ENCODE assay signal across 8 cellular contexts in the genomic region with DNA sequence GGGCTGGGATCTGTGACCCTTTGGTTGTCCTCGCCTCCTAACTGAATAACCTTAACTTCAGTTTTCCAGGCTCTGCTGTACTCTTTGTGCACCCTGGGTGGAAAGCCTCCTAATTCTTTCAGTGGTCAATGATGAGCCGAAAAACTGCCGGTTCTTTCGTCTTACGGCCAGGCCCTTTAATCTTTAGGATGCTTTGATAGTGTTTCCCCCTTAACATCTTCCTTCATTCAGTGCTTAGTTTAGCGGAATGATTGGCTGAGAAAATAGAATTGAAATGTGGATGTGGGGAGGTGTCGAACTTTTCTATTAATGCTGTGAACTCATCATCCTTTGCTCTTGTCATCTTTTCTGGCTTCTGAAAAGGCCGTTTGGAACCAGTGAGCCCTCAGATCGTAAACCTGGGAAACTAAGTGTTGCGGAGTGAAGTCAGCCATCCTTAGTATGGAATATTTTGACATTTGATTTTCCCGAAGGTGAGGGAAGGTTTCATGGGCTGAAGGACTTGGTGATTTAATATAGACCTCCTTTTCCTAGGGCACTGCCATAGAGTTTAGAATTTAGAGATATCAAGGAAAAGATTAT. TPM values are rescaled to one million over a fixed set of nuclear protein-coding genes. Genes with fewer than 3 reads are reported as not detected.
DNase-seq lines count a peak whose midpoint lies in the region; ATAC-seq and TF ChIP-seq lines count a peak whose summit lies in the region.

No MANE protein-coding gene starts in this region.

- TF ChIP-seq EP300 in stomach (IDR thresholded peaks at IDR 0.05): no peak

- no peaks in the 10 kb centered on the region for H3K9me3 Mint-ChIP-seq in CD14-positive monocyte
- H3K9me3 Mint-ChIP-seq in HFFc6: no peaks in the 10 kb centered on the region
- H3K9me3 Mint-ChIP-seq in activated naive CD8-positive, alpha-beta T cell (ENCODE audit: low read depth): no peaks in the 10 kb centered on the region
- no peaks in the 10 kb centered on the region for H3K9me3 Mint-ChIP-seq in immature natural killer cell

- H3K4me3 Mint-ChIP-seq in CD14-positive monocyte (peak overlapping the region; percentile 99 to 100), HFFc6 (peak overlapping the region; percentile 100), immature natural killer cell (peak overlapping the region; percentile 96 to 99 (median 98))
- peak overlapping the region; percentile 100 for H3K4me3 Mint-ChIP-seq in activated naive CD8-positive, alpha-beta T cell

- no peak for DNase-seq in CD14-positive monocyte (ENCODE audit: low spot score)
- no peak for DNase-seq in HFFc6
- peak in 2 of 3 donors; percentile 3 for DNase-seq in immature natural killer cell
- DNase-seq in stomach: no peak
- no peak for DNase-seq in HCEC 1CT
- DNase-seq in HEK293T (ENCODE audit: extremely low spot score): no peak

- H3K36me3 Mint-ChIP-seq in CD14-positive monocyte (peaks cover 19 to 21% of the 10 kb centered on the region in 2 donors), HFFc6 (ENCODE audit: low read depth) (peaks cover 48% of the 10 kb centered on the region), immature natural killer cell (peaks cover 5 to 13% (median 6%) of the 10 kb centered on the region in 3 donors)
- peaks cover 15% of the 10 kb centered on the region for H3K36me3 Mint-ChIP-seq in activated naive CD8-positive, alpha-beta T cell

- peak overlapping the region; percentile 91 to 97 (median 93) for H3K27ac ChIP-seq in stomach

- no peak for ATAC-seq in GM21786 (IDR thresholded peaks at IDR 0.05; ENCODE audit: unreplicated experiment)

- H3K27me3 Mint-ChIP-seq in CD14-positive monocyte (ENCODE audit: low read depth in 3 of 3) (no peaks in the 10 kb centered on the region), HFFc6 (ENCODE audit: insufficient read depth) (peaks cover 4% of the 10 kb centered on the region), immature natural killer cell (ENCODE audit: low read depth in 3 of 3) (peaks cover 6 to 22% (median 21%) of the 10 kb centered on the region in 3 donors)
- no peaks in the 10 kb centered on the region for H3K27me3 Mint-ChIP-seq in activated naive CD8-positive, alpha-beta T cell

- intact Hi-C loops in CD14-positive monocyte (cut with micrococcal nuclease): loop anchor here in 1 of 2 donors (2.0 to 10.0 kb wide), 2 partner anchors 91 to 1899 kb away; partner anchors contain the start of genes AVL9, GGCT and LSM5
- intact Hi-C loops in stomach (cut with DNase I; ENCODE audit: low total_unique reads): no loop called here

- no peak for TF ChIP-seq CTCF in CD14-positive monocyte (IDR thresholded peaks at IDR 0.05)
- TF ChIP-seq CTCF in HFFc6 (IDR thresholded peaks at IDR 0.05): no peak
- no peak for TF ChIP-seq CTCF in stomach (IDR thresholded peaks at IDR 0.05)

- peak overlapping the region; percentile 70 to 91 (median 80) for H3K4me3 ChIP-seq in stomach

- no peak for TF ChIP-seq POLR2A in stomach (IDR thresholded peaks at IDR 0.05)

- peaks cover 18 to 21% (median 20%) of the 10 kb centered on the region in 4 donors for H3K36me3 ChIP-seq in stomach

- H3K27ac Mint-ChIP-seq in CD14-positive monocyte: peak overlapping the region; percentile 98 to 100 (median 99)
- H3K27ac Mint-ChIP-seq in HFFc6: peak overlapping the region; percentile 99
- peak overlapping the region; percentile 99 for H3K27ac Mint-ChIP-seq in activated naive CD8-positive, alpha-beta T cell
- H3K27ac Mint-ChIP-seq in immature natural killer cell: peak overlapping the region; percentile 99 to 100 (median 100)

- CTCF ChIA-PET in HEK293T (lab: Yijun Ruan, JAX): no interaction called here

- 0 to 1% (median 1%) methylated on average over 11 of the region's 11 CpGs for WGBS in stomach, 5 donors

- H3K9me3 ChIP-seq in stomach: no peaks in the 10 kb centered on the region

- H3K4me1 ChIP-seq in stomach: peaks cover 18 to 58% (median 35%) of the 10 kb centered on the region in 4 donors

- H3K4me1 Mint-ChIP-seq in CD14-positive monocyte (peaks cover 42% of the 10 kb centered on the region), HFFc6 (ENCODE audit: low read depth) (peaks cover 59% of the 10 kb centered on the region), immature natural killer cell (peaks cover 48 to 77% of the 10 kb centered on the region in 2 donors)
- peaks cover 67% of the 10 kb centered on the region for H3K4me1 Mint-ChIP-seq in activated naive CD8-positive, alpha-beta T cell (ENCODE audit: low read depth)

- H3K27me3 ChIP-seq in stomach: no peaks in the 10 kb centered on the region

- POLR2A ChIA-PET in HEK293T (lab: Yijun Ruan, JAX): no interaction called here

TF ChIP-seq in HEK293T, 16 proteins besides CTCF, POLR2A, EP300 and RAD21:
- TF ChIP-seq HDGF (IDR thresholded peaks at IDR 0.05; ENCODE audit: borderline replicate concordance): no peak
- no peak for TF ChIP-seq ARNT (IDR thresholded peaks at IDR 0.05)
- TF ChIP-seq FOXA1 (IDR thresholded peaks at IDR 0.05): no peak
- no peak for TF ChIP-seq ELF4 (IDR thresholded peaks at IDR 0.05)
- TF ChIP-seq PKNOX1 (IDR thresholded peaks at IDR 0.05): no peak
- no peak for TF ChIP-seq L3MBTL2 (conservative IDR thresholded peaks at IDR 0.05)
- no peak for TF ChIP-seq SUZ12 (IDR thresholded peaks at IDR 0.05)
- TF ChIP-seq LEF1 (IDR thresholded peaks at IDR 0.05; ENCODE audit: borderline replicate concordance): no peak
- TF ChIP-seq ZNF384 (IDR thresholded peaks at IDR 0.05): no peak
- no peak for TF ChIP-seq BHLHE40 (IDR thresholded peaks at IDR 0.05; ENCODE audit: borderline replicate concordance)
- TF ChIP-seq FOXK2 (IDR thresholded peaks at IDR 0.05): no peak
- TF ChIP-seq CTBP1 (IDR thresholded peaks at IDR 0.05; ENCODE audit: borderline replicate concordance): no peak
- TF ChIP-seq NFRKB (IDR thresholded peaks at IDR 0.05): no peak
- TF ChIP-seq FOXM1 (IDR thresholded peaks at IDR 0.05; ENCODE audit: borderline replicate concordance): no peak
- no peak for TF ChIP-seq TARDBP (IDR thresholded peaks at IDR 0.05)
- no peak for TF ChIP-seq SP1 (IDR thresholded peaks at IDR 0.05)

RNA-seq across cellular contexts. Expression of gene GARS1, which starts 0.9 kb away (rescaled TPM):
- polyA plus RNA-seq in CD14-positive monocyte (10 to 100 TPM; 46.0 to 48.6 TPM), immature natural killer cell (10 to 100 TPM; 33.1 to 85.6 (median 75.2) TPM), stomach (100 to 1,000 TPM in 2 of 3 donors, 10 to 100 TPM in 1; 75.9 to 124 (median 122) TPM)
- total RNA-seq in HFFc6 (2021; fragmentation: NEBNext Ultra II Directional; extraction: Animal tissue kit (Norgen Biotek cat#: 25700)): 100 to 1,000 TPM; 258 to 330 (median 271) TPM
- 10 to 100 TPM; 37.5 to 76.8 (median 52.5) TPM for total RNA-seq in stomach

Comparison
In these comparisons a context has a peak if more than half of its experiments do, and no peak if none do; other contexts are left out.
1. DNase-seq: peak in immature natural killer cell (2 of 3); none in CD14-positive monocyte (single experiment), HFFc6 (single experiment), stomach (single experiment), HCEC 1CT (single experiment) and HEK293T (single experiment).
2. Peak in every context shown above with its lines, with median percentiles within 50 percentile points of each other: H3K27ac Mint-ChIP-seq and H3K4me3 Mint-ChIP-seq.